In genomic region chr1:230561570-230561969, GRCh38 we compare ENCODE assay signal across 24 cellular contexts.
DNase-seq lines count a peak whose midpoint lies in the region; ATAC-seq, FAIRE-seq and TF ChIP-seq lines count a peak whose summit lies in the region.
"Had no signal": no experiment of that assay in that cellular context is flagged by ENCODE, and none has a peak within 500 bp of the region (broad histone marks: within the 10 kb centered on the region; RNA-seq: fewer than 3 reads in every experiment).

No MANE protein-coding gene starts in this region.

- no peak for TF ChIP-seq CTCF in bronchial epithelial cell (IDR thresholded peaks at IDR 0.05; ENCODE audit: insufficient read depth, low read length, severe bottlenecking)

- no peaks in the 10 kb centered on the region for H3K36me3 ChIP-seq in bronchial epithelial cell (ENCODE audit: control insufficient read depth, insufficient read depth, low read length)
- H3K36me3 ChIP-seq: HAP-1 had no signal

- DNase-seq in Ammon's horn (ENCODE audit: low spot score) (peak; percentile 70), bronchial epithelial cell (ENCODE audit: low read depth) (no peak), ecto neural progenitor cell (ENCODE audit: low spot score) (peak; percentile 33), occipital lobe (lab: John Stamatoyannopoulos, UW) (peak; percentile 45), D341Med (ENCODE audit: low spot score) (no peak), NCI-H146 treated with DMSO at 0.1 percent for 48 hours (lab: John Stamatoyannopoulos, UW; ENCODE audit: unreplicated experiment) (no peak)
- DNase-seq: 8988T; ACHN; AML-193; C1 segment of cervical spinal cord; Calu3; CD4-positive, alpha-beta memory T cell; COR-L47; DMS153; DND-41; GDM1; GOT3; HFFc6 had no signal

- no peak for ATAC-seq in GM21367 (IDR thresholded peaks at IDR 0.05; ENCODE audit: unreplicated experiment)
- ATAC-seq: A549, GM12878 had no signal

- H3K4me3 ChIP-seq in bronchial epithelial cell (ENCODE audit: low read depth, low read length) = no peak overlapping the region
- H3K4me3 ChIP-seq: A549, GM12878, HAP-1 had no signal

- no peaks in the 10 kb centered on the region for H3K27me3 ChIP-seq in bronchial epithelial cell (ENCODE audit: control insufficient read depth, insufficient read depth, low read length)

- FAIRE-seq in bronchial epithelial cell (lab: Jason Lieb, UNC) = peak; percentile 89
- FAIRE-seq: A549, GM12878, GM19239, H54 had no signal

Comparison
In these comparisons a context has a peak if more than half of its experiments do, and no peak if none do; other contexts are left out.
1. DNase-seq: peak in Ammon's horn (single experiment), ecto neural progenitor cell (single experiment) and occipital lobe (single experiment); none in bronchial epithelial cell (single experiment), D341Med (single experiment) and NCI-H146 treated with DMSO at 0.1 percent for 48 hours (single experiment).